Comparison of ENCODE assay signal across 9 cellular contexts in genomic region chr6:125363010-125363359, GRCh38.
A peak's percentile ranks its signal among the peaks of the same experiment; 100 is the strongest.
DNase-seq lines count a peak whose midpoint lies in the region; ATAC-seq, FAIRE-seq and TF ChIP-seq lines count a peak whose summit lies in the region.
"Had no signal": no experiment of that assay in that cellular context is flagged by ENCODE, and none has a peak within 500 bp of the region (broad histone marks: within the 10 kb centered on the region; RNA-seq: fewer than 3 reads in every experiment).

No MANE protein-coding gene starts in this region.

- intact Hi-C loops in adrenal gland (cut with DNase I) = no loop called here

- no peak for TF ChIP-seq EP300 in A549 (IDR thresholded peaks at IDR 0.05)

- no peak for DNase-seq in A549 (ENCODE audit: low read depth in 1 of 2, low spot score in 1 of 2)
- peak; percentile 30 for DNase-seq in MG63
- DNase-seq in epithelial cell of proximal tubule (ENCODE audit: low read depth) = peak; percentile 22
- peak; percentile 29 for DNase-seq in myocyte (ENCODE audit: low read depth)
- no peak for DNase-seq in stimulated activated CD4-positive, alpha-beta T cell treated with anti-CD3 and anti-CD28 coated beads, Interleukin-1b, Interleukin-23, amount 100 ng/mL, for 48 hours
- DNase-seq in adrenal gland = no peak
- DNase-seq in GM13977 (ENCODE audit: low spot score) = no peak
- DNase-seq: activated CD4-positive, alpha-beta T cell treated with anti-CD3 and anti-CD28 coated beads, Interleukin-2, amount 50 U/mL, for 48 hours had no signal

- H3K4me1 ChIP-seq in A549 (no peaks in the 10 kb centered on the region), adrenal gland (replicated peaks in 1 of 2) (peaks cover 4 to 11% of the 10 kb centered on the region in 2 donors)

- POLR2A ChIA-PET in A549 (lab: Yijun Ruan, JAX) = no interaction called here

- CTCF ChIA-PET in A549 (lab: Yijun Ruan, JAX) = interaction anchor here (0.6 kb wide), 2 partner anchors 35 to 71 kb away, joined by 3 read pairs; no protein-coding TSS in a partner anchor

- no peak for TF ChIP-seq RAD21 in A549 (conservative IDR thresholded peaks at IDR 0.05 in 1 of 2, IDR thresholded peaks at IDR 0.05 in 1 of 2)

- H3K27me3 ChIP-seq in MG63 (no peaks in the 10 kb centered on the region), adrenal gland (peaks cover 10% of the 10 kb centered on the region)

- no peak for FAIRE-seq in A549 (lab: Jason Lieb, UNC)

- TF ChIP-seq CTCF in A549 (IDR thresholded peaks at IDR 0.05) (no peak), epithelial cell of proximal tubule (conservative IDR thresholded peaks at IDR 0.05; ENCODE audit: low read depth, low read length) (no peak), adrenal gland (IDR thresholded peaks at IDR 0.05) (no peak), GM13977 (IDR thresholded peaks at IDR 0.05; ENCODE audit: extremely low read depth, insufficient read depth, missing control alignments) (no peak)

- H3K36me3 ChIP-seq in MG63 (no peaks in the 10 kb centered on the region), adrenal gland (replicated peaks in 1 of 2) (no peaks in the 10 kb centered on the region)

- peak overlapping the region; percentile 52 for H3K4me2 ChIP-seq in A549

- in situ Hi-C loops in GM13977 (cut with MboI; ENCODE audit: low pct_unique_long_range_greater_than_20kb, low sequenced_read_pairs, unreplicated experiment) = no loop called here

- 28% methylated on average over 11 of the region's 11 CpGs for WGBS in A549 (ENCODE audit: missing lambda C conversion rate)
- WGBS in adrenal gland, 4 donors = 14 to 17% (median 16%) methylated on average over 11 of the region's 11 CpGs

- H3K27ac ChIP-seq in A549 (no peak overlapping the region), adrenal gland (peak overlapping the region in 1 of 5 donors; percentile 56)

- no peaks in the 10 kb centered on the region for H3K9me3 ChIP-seq in A549
- H3K9me3 ChIP-seq in MG63 = no peaks in the 10 kb centered on the region
- no peaks in the 10 kb centered on the region for H3K9me3 ChIP-seq in adrenal gland (replicated peaks in 1 of 3)

- H3K4me3 ChIP-seq in A549 = no peak overlapping the region; the same call in 2 of the 3 replicates
- peak overlapping the region; percentile 21 for H3K4me3 ChIP-seq in MG63
- H3K4me3 ChIP-seq in epithelial cell of proximal tubule (ENCODE audit: low read depth, low read length) = peak overlapping the region; percentile 61
- H3K4me3 ChIP-seq in adrenal gland = peak overlapping the region in 2 of 4 donors; percentile 31 to 57

- ATAC-seq in A549 = peak in 1 of 2 experiments; percentile 35; a peak in 3 of 6 replicates
- ATAC-seq in HG03571 (IDR thresholded peaks at IDR 0.05; ENCODE audit: unreplicated experiment) = no peak

- no peak for TF ChIP-seq POLR2A in A549 (IDR thresholded peaks at IDR 0.05; ENCODE audit: low read length)
- TF ChIP-seq POLR2A in adrenal gland (IDR thresholded peaks at IDR 0.05) = no peak

TF ChIP-seq in A549, 52 proteins besides CTCF, POLR2A, EP300 and RAD21:
- TF ChIP-seq TFCP2L1 (CRISPR knock-in tag; IDR thresholded peaks at IDR 0.05) (no peak), KDM1A (IDR thresholded peaks at IDR 0.05; ENCODE audit: low read depth) (no peak), HOXB5 (CRISPR knock-in tag; IDR thresholded peaks at IDR 0.05) (no peak), ZC3H11A (IDR thresholded peaks at IDR 0.05) (no peak), GATA3 (IDR thresholded peaks at IDR 0.05; ENCODE audit: borderline replicate concordance) (no peak), CHD2 (IDR thresholded peaks at IDR 0.05; ENCODE audit: low read length, partially characterized antibody) (no peak), RFX5 (IDR thresholded peaks at IDR 0.05) (no peak), RARB (CRISPR knock-in tag; IDR thresholded peaks at IDR 0.05) (no peak), CEBPB (IDR thresholded peaks at IDR 0.05) (no peak), SMC3 (IDR thresholded peaks at IDR 0.05) (no peak), ESRRA (IDR thresholded peaks at IDR 0.05; ENCODE audit: borderline replicate concordance, low read length) (no peak), POLR2AphosphoS2 (conservative IDR thresholded peaks at IDR 0.05; ENCODE audit: low read length) (no peak), MAX (IDR thresholded peaks at IDR 0.05) (no peak), FOSB (CRISPR knock-in tag; IDR thresholded peaks at IDR 0.05) (no peak), HDAC2 (IDR thresholded peaks at IDR 0.05) (no peak), RNF2 (IDR thresholded peaks at IDR 0.05; ENCODE audit: borderline replicate concordance, low read depth) (no peak), MYC (IDR thresholded peaks at IDR 0.05; ENCODE audit: borderline replicate concordance, low read length) (no peak)
- TF ChIP-seq, protein P1, sequence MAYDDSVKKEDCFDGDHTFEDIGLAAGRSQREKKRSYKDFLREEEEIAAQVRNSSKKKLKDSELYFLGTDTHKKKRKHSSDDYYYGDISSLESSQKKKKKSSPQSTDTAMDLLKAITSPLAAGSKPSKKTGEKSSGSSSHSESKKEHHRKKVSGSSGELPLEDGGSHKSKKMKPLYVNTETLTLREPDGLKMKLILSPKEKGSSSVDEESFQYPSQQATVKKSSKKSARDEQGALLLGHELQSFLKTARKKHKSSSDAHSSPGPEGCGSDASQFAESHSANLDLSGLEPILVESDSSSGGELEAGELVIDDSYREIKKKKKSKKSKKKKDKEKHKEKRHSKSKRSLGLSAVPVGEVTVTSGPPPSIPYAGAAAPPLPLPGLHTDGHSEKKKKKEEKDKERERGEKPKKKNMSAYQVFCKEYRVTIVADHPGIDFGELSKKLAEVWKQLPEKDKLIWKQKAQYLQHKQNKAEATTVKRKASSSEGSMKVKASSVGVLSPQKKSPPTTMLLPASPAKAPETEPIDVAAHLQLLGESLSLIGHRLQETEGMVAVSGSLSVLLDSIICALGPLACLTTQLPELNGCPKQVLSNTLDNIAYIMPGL (CRISPR knock-in tag; IDR thresholded peaks at IDR 0.05; ENCODE audit: borderline replicate concordance) = no peak
- TF ChIP-seq, protein P2, sequence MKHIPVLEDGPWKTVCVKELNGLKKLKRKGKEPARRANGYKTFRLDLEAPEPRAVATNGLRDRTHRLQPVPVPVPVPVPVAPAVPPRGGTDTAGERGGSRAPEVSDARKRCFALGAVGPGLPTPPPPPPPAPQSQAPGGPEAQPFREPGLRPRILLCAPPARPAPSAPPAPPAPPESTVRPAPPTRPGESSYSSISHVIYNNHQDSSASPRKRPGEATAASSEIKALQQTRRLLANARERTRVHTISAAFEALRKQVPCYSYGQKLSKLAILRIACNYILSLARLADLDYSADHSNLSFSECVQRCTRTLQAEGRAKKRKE (CRISPR knock-in tag; IDR thresholded peaks at IDR 0.05; ENCODE audit: low read depth) = no peak
- TF ChIP-seq, protein P3, sequence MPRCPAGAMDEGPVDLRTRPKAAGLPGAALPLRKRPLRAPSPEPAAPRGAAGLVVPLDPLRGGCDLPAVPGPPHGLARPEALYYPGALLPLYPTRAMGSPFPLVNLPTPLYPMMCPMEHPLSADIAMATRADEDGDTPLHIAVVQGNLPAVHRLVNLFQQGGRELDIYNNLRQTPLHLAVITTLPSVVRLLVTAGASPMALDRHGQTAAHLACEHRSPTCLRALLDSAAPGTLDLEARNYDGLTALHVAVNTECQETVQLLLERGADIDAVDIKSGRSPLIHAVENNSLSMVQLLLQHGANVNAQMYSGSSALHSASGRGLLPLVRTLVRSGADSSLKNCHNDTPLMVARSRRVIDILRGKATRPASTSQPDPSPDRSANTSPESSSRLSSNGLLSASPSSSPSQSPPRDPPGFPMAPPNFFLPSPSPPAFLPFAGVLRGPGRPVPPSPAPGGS (IDR thresholded peaks at IDR 0.05) = no peak
TF ChIP-seq in A549: peak in this region for 0.

Comparison
In these comparisons a context has a peak if more than half of its experiments do, and no peak if none do; other contexts are left out.
1. DNase-seq: peak in MG63 (single experiment), epithelial cell of proximal tubule (single experiment) and myocyte (single experiment); none in A549 (0 of 2), stimulated activated CD4-positive, alpha-beta T cell treated with anti-CD3 and anti-CD28 coated beads, Interleukin-1b, Interleukin-23, amount 100 ng/mL, for 48 hours (single experiment), adrenal gland (0 of 7) and GM13977 (single experiment).